Comparison of ENCODE assay signal across 19 cellular contexts in genomic region chr12:79452906-79453305, GRCh38.
DNase-seq lines count a peak whose midpoint lies in the region; ATAC-seq, FAIRE-seq and TF ChIP-seq lines count a peak whose summit lies in the region.
"Had no signal": no experiment of that assay in that cellular context is flagged by ENCODE, and none has a peak within 500 bp of the region (broad histone marks: within the 10 kb centered on the region; RNA-seq: fewer than 3 reads in every experiment).

No MANE protein-coding gene starts in this region.

- H3K9ac ChIP-seq in mammary epithelial cell (ENCODE audit: insufficient read depth, low read length) (no peak overlapping the region), keratinocyte (ENCODE audit: control insufficient read depth, extremely low read depth, insufficient read depth, low read length) (no peak overlapping the region)

- H3K27me3 Mint-ChIP-seq in MCF 10A (ENCODE audit: insufficient read depth, unreplicated experiment) = no peaks in the 10 kb centered on the region
- H3K27me3 Mint-ChIP-seq: activated CD4-positive, alpha-beta T cell treated with anti-CD3 and anti-CD28 coated beads, Interleukin-2, amount 10 ng/mL, durations not matched to agents 7 days and 5 days; activated naive CD8-positive, alpha-beta T cell; CD4-positive, alpha-beta T cell had no signal

- POLR2A ChIA-PET in MCF 10A (lab: Yijun Ruan, JAX) = interaction anchor here (0.6 to 3.0 kb wide), 6 partner anchors 9 to 384 kb away, joined by 3 to 20 read pairs (median 4); partner anchors contain the start of gene PAWR

- no peak for TF ChIP-seq CTCF in MCF 10A (IDR thresholded peaks at IDR 0.05; ENCODE audit: unreplicated experiment)
- no peak for TF ChIP-seq CTCF in mammary epithelial cell (conservative IDR thresholded peaks at IDR 0.05 in 1 of 2, IDR thresholded peaks at IDR 0.05 in 1 of 2; ENCODE audit: extremely low read depth in 1 of 2, insufficient read depth in 1 of 2, low read depth in 1 of 2, low read length in 2 of 2)
- no peak for TF ChIP-seq CTCF in keratinocyte (optimal IDR thresholded peaks at IDR 0.05 in 1 of 3, IDR thresholded peaks at IDR 0.05 in 1 of 3, conservative IDR thresholded peaks at IDR 0.05 in 1 of 3; ENCODE audit: extremely low read depth in 1 of 3, insufficient read depth in 2 of 3, low read length in 3 of 3)
- no peak for TF ChIP-seq CTCF in vagina (IDR thresholded peaks at IDR 0.05)

- H3K4me1 ChIP-seq in mammary epithelial cell (ENCODE audit: insufficient read depth, low read length) (peaks cover 15% of the 10 kb centered on the region), keratinocyte (ENCODE audit: control insufficient read depth, extremely low read depth, insufficient read depth, low read length) (peaks cover 26% of the 10 kb centered on the region), vagina (peaks cover 42% of the 10 kb centered on the region)
- H3K4me1 ChIP-seq: pancreas had no signal

- FAIRE-seq in keratinocyte (lab: Jason Lieb, UNC) = no peak

- no peak for TF ChIP-seq POLR2A in vagina (IDR thresholded peaks at IDR 0.05)

- dilution Hi-C loops in mammary epithelial cell (cut with HindIII; ENCODE audit: low sequenced_read_pairs) (no loop called here), keratinocyte (cut with MboI; ENCODE audit: extremely low pct_ligation_motif_present, low sequenced_read_pairs) (no loop called here)

- in situ Hi-C loops in mammary epithelial cell (cut with MboI; ENCODE audit: low sequenced_read_pairs in 2 of 2) = loop anchor here in 1 of 2 donors (5.0 kb wide), 1 partner anchor 39 kb away; no protein-coding TSS in a partner anchor

- CTCF ChIA-PET in MCF 10A (lab: Yijun Ruan, JAX) = interaction anchor here (3.6 kb wide), 1 partner anchor 33 kb away, joined by 24 read pairs; no protein-coding TSS in a partner anchor
- CTCF ChIA-PET in mammary epithelial cell (lab: Charles Lee; ENCODE audit: low non-redundant PET) = no interaction called here

- H3K9me3 Mint-ChIP-seq in MCF 10A (ENCODE audit: unreplicated experiment) = no peaks in the 10 kb centered on the region
- H3K9me3 Mint-ChIP-seq: activated CD4-positive, alpha-beta T cell treated with anti-CD3 and anti-CD28 coated beads, Interleukin-2, amount 10 ng/mL, durations not matched to agents 7 days and 5 days; CD4-positive, alpha-beta T cell had no signal

- intact Hi-C loops in MCF 10A (cut with micrococcal nuclease) (no loop called here), mammary epithelial cell (cut with micrococcal nuclease) (no loop called here), vagina (cut with DNase I) (no loop called here)

- peaks cover 38% of the 10 kb centered on the region for H3K4me1 Mint-ChIP-seq in MCF 10A (ENCODE audit: insufficient read depth, unreplicated experiment)
- H3K4me1 Mint-ChIP-seq: activated CD4-positive, alpha-beta T cell treated with anti-CD3 and anti-CD28 coated beads, Interleukin-2, amount 10 ng/mL, durations not matched to agents 7 days and 5 days had no signal

- no peaks in the 10 kb centered on the region for H3K36me3 Mint-ChIP-seq in MCF 10A (ENCODE audit: insufficient read depth, unreplicated experiment)
- H3K36me3 Mint-ChIP-seq: activated naive CD8-positive, alpha-beta T cell had no signal

- H4K20me1 ChIP-seq in mammary epithelial cell (ENCODE audit: insufficient read depth, low read length) (no peaks in the 10 kb centered on the region), keratinocyte (ENCODE audit: control insufficient read depth, extremely low read depth, insufficient read depth, low read length) (no peaks in the 10 kb centered on the region)

- BruUV-seq in MCF 10A (replicated peaks; lab: Mats Ljungman, UMichigan) (no TSS peak), mammary epithelial cell (replicated peaks; lab: Mats Ljungman, UMichigan) (no TSS peak)

- H3K36me3 ChIP-seq in mammary epithelial cell (ENCODE audit: insufficient read depth, low read length) = no peaks in the 10 kb centered on the region
- no peaks in the 10 kb centered on the region for H3K36me3 ChIP-seq in keratinocyte (ENCODE audit: control insufficient read depth in 2 of 2, extremely low read depth in 1 of 2, insufficient read depth in 2 of 2, low read length in 2 of 2)
- H3K36me3 ChIP-seq in vagina = no peaks in the 10 kb centered on the region
- H3K36me3 ChIP-seq: pancreas, stomach had no signal

- no peaks in the 10 kb centered on the region for H3K9me1 ChIP-seq in keratinocyte (ENCODE audit: control insufficient read depth, extremely low read depth, insufficient read depth, low read length)

- no peak overlapping the region for H3K4me3 ChIP-seq in mammary epithelial cell (replicated peaks in 1 of 3; ENCODE audit: insufficient read depth in 1 of 3, low read depth in 2 of 3, low read length in 3 of 3)
- H3K4me3 ChIP-seq in keratinocyte (ENCODE audit: control insufficient read depth in 2 of 3, extremely low read depth in 1 of 3, insufficient read depth in 2 of 3, low read depth in 1 of 3, low read length in 3 of 3) = no peak overlapping the region
- no peak overlapping the region for H3K4me3 ChIP-seq in vagina
- H3K4me3 ChIP-seq: pancreas, stomach had no signal

- peak overlapping the region; percentile 78 for H3K27ac Mint-ChIP-seq in MCF 10A (ENCODE audit: low read depth, unreplicated experiment)
- H3K27ac Mint-ChIP-seq: activated CD4-positive, alpha-beta T cell treated with anti-CD3 and anti-CD28 coated beads, Interleukin-2, amount 10 ng/mL, durations not matched to agents 7 days and 5 days; activated naive CD8-positive, alpha-beta T cell; CD4-positive, alpha-beta T cell had no signal

- 96% methylated on average over 6 of the region's 6 CpGs for WGBS in mammary epithelial cell (ENCODE audit: low coverage, missing lambda C conversion rate)

- no peak overlapping the region for H3K27ac ChIP-seq in mammary epithelial cell (ENCODE audit: insufficient read depth, low read depth, low read length)
- H3K27ac ChIP-seq in angular gyrus (ENCODE audit: low read depth, low read length) = peak overlapping the region; percentile 43
- H3K27ac ChIP-seq in keratinocyte (ENCODE audit: control insufficient read depth, insufficient read depth, low read length) = no peak overlapping the region
- H3K27ac ChIP-seq in vagina = peak overlapping the region; percentile 68

- H2AFZ ChIP-seq in mammary epithelial cell (ENCODE audit: low read depth, low read length) = no peak overlapping the region
- H2AFZ ChIP-seq in keratinocyte (ENCODE audit: control insufficient read depth, low read length) = no peak overlapping the region

- DNase-seq in MCF 10A (ENCODE audit: unreplicated experiment) = peak; percentile 83
- DNase-seq in mammary epithelial cell = no peak
- no peak for DNase-seq in keratinocyte (ENCODE audit: low read depth, low spot score)
- no peak for DNase-seq in vagina (ENCODE audit: extremely low spot score in 2 of 2)
- no peak for DNase-seq in effector CD4-positive, alpha-beta T cell
- no peak for DNase-seq in SK-N-DZ (ENCODE audit: low spot score)
- DNase-seq: 8988T; activated CD4-positive, alpha-beta T cell treated with anti-CD3 and anti-CD28 coated beads, Interleukin-2, amount 10 ng/mL, durations not matched to agents 7 days and 5 days; CD4-positive, alpha-beta T cell; central memory CD4-positive, alpha-beta T cell; glutamatergic neuron; NCI-H2081 treated with DMSO at 0.1 percent for 48 hours; NCI-H526; pancreas; stomach; T-helper 9 cell had no signal

- no peak overlapping the region for H3K4me3 Mint-ChIP-seq in MCF 10A (ENCODE audit: unreplicated experiment)
- H3K4me3 Mint-ChIP-seq: activated CD4-positive, alpha-beta T cell treated with anti-CD3 and anti-CD28 coated beads, Interleukin-2, amount 10 ng/mL, durations not matched to agents 7 days and 5 days; activated naive CD8-positive, alpha-beta T cell; CD4-positive, alpha-beta T cell had no signal

- H3K27me3 ChIP-seq in mammary epithelial cell (ENCODE audit: insufficient read depth, low read length) (no peaks in the 10 kb centered on the region), keratinocyte (ENCODE audit: control insufficient read depth, extremely low read depth, insufficient read depth, low read length) (no peaks in the 10 kb centered on the region), vagina (no peaks in the 10 kb centered on the region)
- H3K27me3 ChIP-seq: pancreas, stomach had no signal

- no peak for ATAC-seq in HG02884 (IDR thresholded peaks at IDR 0.05; ENCODE audit: unreplicated experiment)
- ATAC-seq: pancreas had no signal

- H3K9me3 ChIP-seq in mammary epithelial cell (replicated peaks; ENCODE audit: insufficient read depth, low read length) = no peaks in the 10 kb centered on the region
- no peaks in the 10 kb centered on the region for H3K9me3 ChIP-seq in keratinocyte (ENCODE audit: control insufficient read depth, low read depth, low read length)
- no peaks in the 10 kb centered on the region for H3K9me3 ChIP-seq in vagina
- H3K9me3 ChIP-seq: pancreas, stomach had no signal

- no peaks in the 10 kb centered on the region for H3K79me2 ChIP-seq in mammary epithelial cell (ENCODE audit: insufficient read depth, low read length)
- H3K79me2 ChIP-seq in keratinocyte (ENCODE audit: control insufficient read depth, insufficient read depth, low read length) = no peaks in the 10 kb centered on the region

- no peak overlapping the region for H3K4me2 ChIP-seq in mammary epithelial cell (ENCODE audit: insufficient read depth, low read depth, low read length)
- peak overlapping the region; percentile 36 for H3K4me2 ChIP-seq in keratinocyte (ENCODE audit: control insufficient read depth, extremely low read depth, insufficient read depth, low read depth, low read length)

Comparison
In these comparisons a context has a peak if more than half of its experiments do, and no peak if none do; other contexts are left out.
1. H3K27ac ChIP-seq: peak in angular gyrus (single experiment) and vagina (single experiment); none in mammary epithelial cell (single experiment) and keratinocyte (single experiment).